33 cellular contexts compared by ENCODE assay signal in genomic region chr3:101886626-101887025, GRCh38.
"Had no signal": no experiment of that assay in that cellular context is flagged by ENCODE, and none has a peak within 500 bp of the region (broad histone marks: within the 10 kb centered on the region; RNA-seq: fewer than 3 reads in every experiment).

No MANE protein-coding gene starts in this region.

- H3K9ac ChIP-seq: KMS-11, SK-N-SH had no signal

- H3K9me3 Mint-ChIP-seq: central memory CD8-positive, alpha-beta T cell had no signal

- FAIRE-seq: TTC549 had no signal

- H3K27me3 ChIP-seq: brain microvascular endothelial cell, cardiac muscle cell, Peyer's patch, SJSA1 had no signal

- H3K27ac Mint-ChIP-seq: activated CD4-positive, alpha-beta T cell treated with anti-CD3 and anti-CD28 coated beads, Interleukin-2, amount 10 ng/mL, durations not matched to agents 7 days and 5 days; activated CD8-positive, alpha-beta T cell treated with anti-CD3 and anti-CD28 coated beads, Interleukin-2, amount 10 ng/mL, durations not matched to agents 7 days and 5 days; activated naive CD8-positive, alpha-beta T cell treated with anti-CD3 and anti-CD28 coated beads for 36 hours; activated T-cell treated with anti-CD3 and anti-CD28 coated beads, Interleukin-2, amount 50 U/mL, for 24 hours; activated T-helper 2 cell treated with anti-CD3 and anti-CD28 coated beads, Interferon-gamma antibody, Interleukin-2, Interleukin-4, amounts not matched to agents 10 μg/mL and 5 μg/mL and 100 μg/mL, durations not matched to agents 14 hours and 24 hours and 36 hours; T-helper 1 cell treated with Interleukin-12 subunit alpha and Interleukin-12 subunit beta and Interleukin-4 antibody, amounts not matched to agents 30 μg/mL and 1 μg/mL, for 36 hours; T-helper 2 cell treated with Interferon-gamma antibody and Interleukin-4, amounts not matched to agents 5 μg/mL and 100 μg/mL, for 36 hours had no signal

- H3K27ac ChIP-seq: brain microvascular endothelial cell, cardiac muscle cell, KMS-11, Peyer's patch, SJSA1 had no signal

- H3K36me3 ChIP-seq: brain microvascular endothelial cell, cardiac muscle cell, Peyer's patch, SJSA1 had no signal

- H3K4me3 ChIP-seq: cardiac muscle cell, Peyer's patch, SJSA1 had no signal

- H3K27me3 Mint-ChIP-seq: activated CD4-positive, alpha-beta T cell treated with anti-CD3 and anti-CD28 coated beads, Interleukin-2, amount 10 ng/mL, durations not matched to agents 7 days and 5 days; activated naive CD8-positive, alpha-beta T cell treated with anti-CD3 and anti-CD28 coated beads for 36 hours; activated T-cell treated with anti-CD3 and anti-CD28 coated beads, Interleukin-2, amount 50 U/mL, for 24 hours; central memory CD8-positive, alpha-beta T cell had no signal

- H3K4me3 Mint-ChIP-seq: activated CD4-positive, alpha-beta T cell treated with anti-CD3 and anti-CD28 coated beads, Interleukin-2, amount 10 ng/mL, durations not matched to agents 7 days and 5 days; activated CD8-positive, alpha-beta T cell treated with anti-CD3 and anti-CD28 coated beads, Interleukin-2, amount 10 ng/mL, durations not matched to agents 7 days and 5 days; activated naive CD8-positive, alpha-beta T cell treated with anti-CD3 and anti-CD28 coated beads for 36 hours; activated T-cell treated with anti-CD3 and anti-CD28 coated beads, Interleukin-2, amount 50 U/mL, for 24 hours; central memory CD8-positive, alpha-beta T cell; T-helper 1 cell treated with Interleukin-12 subunit alpha and Interleukin-12 subunit beta and Interleukin-4 antibody, amounts not matched to agents 30 μg/mL and 1 μg/mL, for 36 hours; T-helper 2 cell treated with Interferon-gamma antibody and Interleukin-4, amounts not matched to agents 5 μg/mL and 100 μg/mL, for 36 hours had no signal

- H3K4me2 ChIP-seq: KMS-11, SK-N-SH had no signal

- H3K4me1 ChIP-seq: Peyer's patch had no signal

- DNase-seq: activated CD4-positive, alpha-beta T cell treated with anti-CD3 and anti-CD28 coated beads, Interleukin-2, amount 10 ng/mL, durations not matched to agents 7 days and 5 days; activated CD4-positive, alpha-beta T cell treated with anti-CD3 and anti-CD28 coated beads, Interleukin-2, amount 50 U/mL, for 48 hours; activated CD8-positive, alpha-beta T cell treated with anti-CD3 and anti-CD28 coated beads, Interleukin-2, amount 10 ng/mL, durations not matched to agents 7 days and 5 days; activated gamma-delta T cell treated with Interleukin-2 at 50 U/mL for 16 hours; activated naive CD4-positive, alpha-beta T cell treated with anti-CD3 and anti-CD28 coated beads, Interleukin-2, amount 50 U/mL, for 16 hours; activated naive CD8-positive, alpha-beta T cell treated with anti-CD3 and anti-CD28 coated beads for 36 hours; activated T-cell treated with anti-CD3 and anti-CD28 coated beads, Interleukin-2, amount 50 U/mL, for 24 hours; amniotic stem cell; aorta; brain microvascular endothelial cell; NCI-H1048; NCI-H1105 treated with DMSO at 0.1 percent for 48 hours; NCI-H1436; NCI-H1694; NCI-H1930; NCI-H2081 treated with DMSO at 0.1 percent for 48 hours; NCI-H226; NCI-H446 treated with DMSO at 0.1 percent for 48 hours; NCI-H524 treated with DMSO at 0.1 percent for 48 hours; NK-92 treated with Interleukin-12 subunit alpha and Interleukin-12 subunit beta, amount 100 ng/mL, for 24 hours; PC-3; Peyer's patch; RPMI8226; SHP77 treated with DMSO at 0.1 percent for 48 hours; SK-N-SH had no signal

- H3K4me1 Mint-ChIP-seq: activated CD4-positive, alpha-beta T cell treated with anti-CD3 and anti-CD28 coated beads, Interleukin-2, amount 10 ng/mL, durations not matched to agents 7 days and 5 days; activated naive CD8-positive, alpha-beta T cell treated with anti-CD3 and anti-CD28 coated beads for 36 hours; central memory CD8-positive, alpha-beta T cell had no signal

- ATAC-seq: activated CD8-positive, alpha-beta T cell treated with anti-CD3 and anti-CD28 coated beads, Interleukin-2, amount 10 ng/mL, durations not matched to agents 7 days and 5 days; PC-3 had no signal

- H3K9me3 ChIP-seq: Peyer's patch, SJSA1, SK-N-SH had no signal
